ENCODE assay signal across 20 cellular contexts in genomic region chrX:108261541-108262218, GRCh38.
DNase-seq lines count a peak whose midpoint lies in the region; ATAC-seq and TF ChIP-seq lines count a peak whose summit lies in the region.
"Had no signal": no experiment of that assay in that cellular context is flagged by ENCODE, and none has a peak within 500 bp of the region (broad histone marks: within the 10 kb centered on the region; RNA-seq: fewer than 3 reads in every experiment).

No MANE protein-coding gene starts in this region.

- no peak overlapping the region for H3K4me2 ChIP-seq in fibroblast of lung (ENCODE audit: extremely low read depth, insufficient read depth, low read length)

- intact Hi-C loops in CD14-positive monocyte (cut with micrococcal nuclease): no loop called here
- intact Hi-C loops in Caco-2 (cut with micrococcal nuclease; ENCODE audit: unreplicated experiment): no loop called here
- intact Hi-C loops in CD4-positive, alpha-beta T cell (cut with DNase I, micrococcal nuclease): no loop called here

- H3K27me3 ChIP-seq in fibroblast of lung (ENCODE audit: control insufficient read depth, insufficient read depth, low read length) (peaks cover 2% of the 10 kb centered on the region), Caco-2 (replicated peaks; ENCODE audit: control insufficient read depth, insufficient read depth, low read length) (no peaks in the 10 kb centered on the region)
- peaks cover 13% of the 10 kb centered on the region for H3K27me3 ChIP-seq in CD4-positive, alpha-beta T cell (ENCODE audit: control insufficient read depth, insufficient read depth, low read length)

- H3K79me2 ChIP-seq in fibroblast of lung (ENCODE audit: control insufficient read depth, insufficient read depth, low read length): no peaks in the 10 kb centered on the region

- peaks cover 0 to 3% (median 2%) of the 10 kb centered on the region in 3 donors for H3K27me3 Mint-ChIP-seq in CD14-positive monocyte (ENCODE audit: low read depth in 3 of 3)
- no peaks in the 10 kb centered on the region for H3K27me3 Mint-ChIP-seq in Caco-2 (ENCODE audit: insufficient read depth, unreplicated experiment)
- H3K27me3 Mint-ChIP-seq in CD4-positive, alpha-beta T cell: peaks cover 4% of the 10 kb centered on the region

- H3K36me3 ChIP-seq in fibroblast of lung (ENCODE audit: control insufficient read depth, insufficient read depth, low read length) (no peaks in the 10 kb centered on the region), Caco-2 (ENCODE audit: control insufficient read depth, insufficient read depth, low read length) (no peaks in the 10 kb centered on the region)
- H3K36me3 ChIP-seq: HAP-1 had no signal

- H3K27ac ChIP-seq in RWPE1 (no peak overlapping the region), fibroblast of lung (ENCODE audit: insufficient read depth, low read length) (no peak overlapping the region)
- H3K27ac ChIP-seq in CD4-positive, alpha-beta T cell (ENCODE audit: low read depth, low read length): no peak overlapping the region

- H3K4me1 ChIP-seq in fibroblast of lung (ENCODE audit: control insufficient read depth, extremely low read depth, insufficient read depth, low read length): no peaks in the 10 kb centered on the region
- H3K4me1 ChIP-seq in Caco-2: no peaks in the 10 kb centered on the region
- H3K4me1 ChIP-seq: HAP-1 had no signal

- no peak overlapping the region for H3K9ac ChIP-seq in fibroblast of lung (ENCODE audit: insufficient read depth, low read length)

- ATAC-seq in CD4-positive, alpha-beta T cell (ENCODE audit: poor library complexity): no peak
- ATAC-seq: activated naive CD4-positive, alpha-beta T cell treated with anti-CD3 and anti-CD28 coated beads, Interleukin-2, amount 50 U/mL, for 72 hours; sciatic nerve had no signal

- H2AFZ ChIP-seq in fibroblast of lung (ENCODE audit: low read length): no peak overlapping the region

- DNase-seq in H4 (ENCODE audit: low spot score): peak; percentile 91
- DNase-seq in RWPE1 (ENCODE audit: low spot score): peak; percentile 66
- DNase-seq in fibroblast of lung (ENCODE audit: low read depth in 2 of 2): peak; percentile 37 to 92
- DNase-seq in retinal pigment epithelial cell (ENCODE audit: low read depth): peak; percentile 46
- no peak for DNase-seq in CD14-positive monocyte (ENCODE audit: low spot score)
- no peak for DNase-seq in Caco-2
- DNase-seq in CD4-positive, alpha-beta T cell: no peak
- DNase-seq in iPS-NIHi7 (ENCODE audit: extremely low spot score): no peak
- DNase-seq: activated CD4-positive, alpha-beta T cell treated with anti-CD3 and anti-CD28 coated beads for 48 hours; CD4-positive, CD25-positive, alpha-beta regulatory T cell; central memory CD4-positive, alpha-beta T cell; kidney glomerular epithelial cell; midbrain; NCI-H1048; NCI-H2227 treated with DMSO at 0.1 percent for 48 hours; stimulated activated CD4-positive, alpha-beta T cell treated with anti-CD3 and anti-CD28 coated beads, Interleukin-2, amount 100 ng/mL, for 48 hours; T1000 had no signal

- POLR2A ChIA-PET in RWPE1 (lab: Yijun Ruan, JAX; ENCODE audit: low non-redundant PET): no interaction called here
- POLR2A ChIA-PET in Caco-2 (lab: Charles Lee): no interaction called here
- POLR2A ChIA-PET in CD4-positive, alpha-beta T cell (lab: Charles Lee): interaction anchor here (0.6 kb wide), 1 partner anchor 607 kb away, joined by 3 read pairs; no protein-coding TSS in a partner anchor

- H4K20me1 ChIP-seq in fibroblast of lung (ENCODE audit: control insufficient read depth, extremely low read depth, insufficient read depth, low read length): no peaks in the 10 kb centered on the region

- TF ChIP-seq CTCF in RWPE1 (conservative IDR thresholded peaks at IDR 0.05; ENCODE audit: low read depth) (no peak), fibroblast of lung (conservative IDR thresholded peaks at IDR 0.05 in 1 of 2, IDR thresholded peaks at IDR 0.05 in 1 of 2; ENCODE audit: low read depth in 1 of 2, low read length in 2 of 2) (no peak), retinal pigment epithelial cell (conservative IDR thresholded peaks at IDR 0.05; ENCODE audit: low read depth, low read length) (no peak), CD14-positive monocyte (IDR thresholded peaks at IDR 0.05) (no peak), Caco-2 (IDR thresholded peaks at IDR 0.05; ENCODE audit: insufficient read depth in 1 of 2, low read depth in 1 of 2, low read length in 1 of 2, severe bottlenecking in 1 of 2, unreplicated experiment in 1 of 2) (no peak)
- no peak for TF ChIP-seq CTCF in CD4-positive, alpha-beta T cell (IDR thresholded peaks at IDR 0.05)

- no peak overlapping the region for H3K4me3 Mint-ChIP-seq in CD14-positive monocyte
- no peak overlapping the region for H3K4me3 Mint-ChIP-seq in Caco-2 (ENCODE audit: unreplicated experiment)
- H3K4me3 Mint-ChIP-seq in CD4-positive, alpha-beta T cell: no peak overlapping the region
- H3K4me3 Mint-ChIP-seq: CD4-positive, CD25-positive, alpha-beta regulatory T cell had no signal

- H3K9me3 Mint-ChIP-seq in CD14-positive monocyte (peaks cover 0 to 4% (median 1%) of the 10 kb centered on the region in 7 donors), Caco-2 (ENCODE audit: unreplicated experiment) (no peaks in the 10 kb centered on the region)
- no peaks in the 10 kb centered on the region for H3K9me3 Mint-ChIP-seq in CD4-positive, alpha-beta T cell
- H3K9me3 Mint-ChIP-seq: activated naive CD4-positive, alpha-beta T cell treated with anti-CD3 and anti-CD28 coated beads, Interleukin-2, amount 50 U/mL, for 72 hours; CD4-positive, CD25-positive, alpha-beta regulatory T cell had no signal

- no peaks in the 10 kb centered on the region for H3K9me3 ChIP-seq in fibroblast of lung (ENCODE audit: control insufficient read depth, insufficient read depth, low read depth, low read length)
- H3K9me3 ChIP-seq in Caco-2: no peaks in the 10 kb centered on the region
- H3K9me3 ChIP-seq in CD4-positive, alpha-beta T cell (ENCODE audit: control insufficient read depth, low read length): no peaks in the 10 kb centered on the region
- H3K9me3 ChIP-seq: HAP-1 had no signal

- no peak overlapping the region for H3K4me3 ChIP-seq in fibroblast of lung (replicated peaks in 1 of 4; ENCODE audit: control extremely low read depth in 1 of 4, insufficient read depth in 1 of 4, low read depth in 3 of 4, low read length in 4 of 4)
- H3K4me3 ChIP-seq in retinal pigment epithelial cell (ENCODE audit: low read length): no peak overlapping the region
- H3K4me3 ChIP-seq in Caco-2 (ENCODE audit: low read depth, low read length): no peak overlapping the region
- H3K4me3 ChIP-seq: HAP-1 had no signal

- CTCF ChIA-PET in RWPE1 (lab: Yijun Ruan, JAX) (interaction anchor here (1.3 kb wide), 1 partner anchor 37 kb away, joined by 4 read pairs; no protein-coding TSS in a partner anchor), Caco-2 (lab: Charles Lee) (no interaction called here)
- CTCF ChIA-PET in CD4-positive, alpha-beta T cell (lab: Charles Lee): no interaction called here

- BruUV-seq in Caco-2 (replicated peaks; lab: Mats Ljungman, UMichigan): no TSS peak

- no peaks in the 10 kb centered on the region for H3K4me1 Mint-ChIP-seq in CD14-positive monocyte
- H3K4me1 Mint-ChIP-seq in Caco-2 (ENCODE audit: low read depth, unreplicated experiment): no peaks in the 10 kb centered on the region
- H3K4me1 Mint-ChIP-seq in CD4-positive, alpha-beta T cell (ENCODE audit: low read depth): no peaks in the 10 kb centered on the region
- H3K4me1 Mint-ChIP-seq: CD4-positive, CD25-positive, alpha-beta regulatory T cell had no signal

- H3K27ac Mint-ChIP-seq in CD14-positive monocyte (no peak overlapping the region), Caco-2 (ENCODE audit: unreplicated experiment) (no peak overlapping the region)
- H3K27ac Mint-ChIP-seq in CD4-positive, alpha-beta T cell: no peak overlapping the region
- H3K27ac Mint-ChIP-seq: activated naive CD4-positive, alpha-beta T cell treated with anti-CD3 and anti-CD28 coated beads, Interleukin-2, amount 50 U/mL, for 72 hours; CD4-positive, CD25-positive, alpha-beta regulatory T cell had no signal

- H3K36me3 Mint-ChIP-seq in CD14-positive monocyte: no peaks in the 10 kb centered on the region
- H3K36me3 Mint-ChIP-seq in Caco-2 (ENCODE audit: insufficient read depth, unreplicated experiment): no peaks in the 10 kb centered on the region
- no peaks in the 10 kb centered on the region for H3K36me3 Mint-ChIP-seq in CD4-positive, alpha-beta T cell (ENCODE audit: low read depth)
- H3K36me3 Mint-ChIP-seq: activated naive CD4-positive, alpha-beta T cell treated with anti-CD3 and anti-CD28 coated beads, Interleukin-2, amount 50 U/mL, for 72 hours; CD4-positive, CD25-positive, alpha-beta regulatory T cell had no signal

Comparison
In these comparisons a context has a peak if more than half of its experiments do, and no peak if none do; other contexts are left out.
1. DNase-seq: peak in H4 (single experiment), RWPE1 (single experiment), fibroblast of lung (2 of 2) and retinal pigment epithelial cell (single experiment); none in CD14-positive monocyte (single experiment), Caco-2 (0 of 2), CD4-positive, alpha-beta T cell (0 of 10) and iPS-NIHi7 (single experiment).